17 cellular contexts compared by ENCODE assay signal in genomic region chr18:58272779-58273500, GRCh38.
A peak's percentile ranks its signal among the peaks of the same experiment; 100 is the strongest.
DNase-seq lines count a peak whose midpoint lies in the region; ATAC-seq, FAIRE-seq and TF ChIP-seq lines count a peak whose summit lies in the region.
"Had no signal": no experiment of that assay in that cellular context is flagged by ENCODE, and none has a peak within 500 bp of the region (broad histone marks: within the 10 kb centered on the region; RNA-seq: fewer than 3 reads in every experiment).

No MANE protein-coding gene starts in this region.

- H3K36me3 Mint-ChIP-seq in activated B cell treated with CpG ODN at 0.5 μM for 24 hours (ENCODE audit: low read depth), result no peaks in the 10 kb centered on the region

- no peak for TF ChIP-seq POLR2A in H54 (IDR thresholded peaks at IDR 0.05; ENCODE audit: low read depth, low read length)

- H3K27ac ChIP-seq in BLaER1 (no peak overlapping the region), keratinocyte (ENCODE audit: control insufficient read depth, insufficient read depth, low read length) (no peak overlapping the region), left lung (no peak overlapping the region)
- H3K27ac ChIP-seq: colonic mucosa, foreskin keratinocyte, right lobe of liver had no signal

- H3K4me3 ChIP-seq in BLaER1 (no peak overlapping the region), keratinocyte (ENCODE audit: control insufficient read depth in 2 of 3, extremely low read depth in 1 of 3, insufficient read depth in 2 of 3, low read depth in 1 of 3, low read length in 3 of 3) (no peak overlapping the region), left lung (no peak overlapping the region)
- H3K4me3 ChIP-seq: colonic mucosa, right lobe of liver had no signal

- H3K9ac ChIP-seq in BLaER1 (no peak overlapping the region), keratinocyte (ENCODE audit: control insufficient read depth, extremely low read depth, insufficient read depth, low read length) (no peak overlapping the region)

- POLR2A ChIA-PET in activated B cell treated with CpG ODN at 0.5 μM for 24 hours (lab: Charles Lee), result no interaction called here

- H3K4me1 ChIP-seq in BLaER1, result peaks cover 10% of the 10 kb centered on the region
- H3K4me1 ChIP-seq in keratinocyte (ENCODE audit: control insufficient read depth, extremely low read depth, insufficient read depth, low read length), result peaks cover 46% of the 10 kb centered on the region
- H3K4me1 ChIP-seq in left lung, result peaks cover 7 to 8% of the 10 kb centered on the region in 2 donors
- H3K4me1 ChIP-seq: colonic mucosa had no signal

- in situ Hi-C loops in ACHN (cut with HindIII; ENCODE audit: low pct_ligation_motif_present, low pct_unique_long_range_greater_than_20kb, low sequenced_read_pairs), result no loop called here

- H3K79me2 ChIP-seq in keratinocyte (ENCODE audit: control insufficient read depth, insufficient read depth, low read length), result peaks cover 82% of the 10 kb centered on the region

- H3K9me1 ChIP-seq in keratinocyte (ENCODE audit: control insufficient read depth, extremely low read depth, insufficient read depth, low read length), result no peaks in the 10 kb centered on the region

- H3K4me1 Mint-ChIP-seq in activated B cell treated with CpG ODN at 0.5 μM for 24 hours, result peaks cover 7% of the 10 kb centered on the region

- H4K20me1 ChIP-seq in BLaER1 (no peaks in the 10 kb centered on the region), keratinocyte (ENCODE audit: control insufficient read depth, extremely low read depth, insufficient read depth, low read length) (peaks cover 12% of the 10 kb centered on the region)

- DNase-seq in D721Med (ENCODE audit: insufficient read length, low spot score), result no peak
- DNase-seq in activated B cell treated with CpG ODN at 0.5 μM for 24 hours, result no peak
- DNase-seq in keratinocyte (ENCODE audit: low read depth, low spot score), result no peak
- DNase-seq in left lung, result no peak
- DNase-seq in SKM-1 (lab: John Stamatoyannopoulos, UW; ENCODE audit: unreplicated experiment), result no peak
- DNase-seq in H54 (ENCODE audit: insufficient read length, low spot score), result no peak
- DNase-seq in ACHN, result no peak
- DNase-seq: activated CD4-positive, alpha-beta T cell treated with anti-CD3 and anti-CD28 coated beads, Interleukin-2, amount 10 ng/mL, durations not matched to agents 24 days and 14 days; activated gamma-delta T cell; colonic mucosa; NCI-H1436 treated with DMSO at 0.1 percent for 48 hours; NCI-H82; PC-3; right lobe of liver; T1000 had no signal

- no peak overlapping the region for H3K4me3 Mint-ChIP-seq in activated B cell treated with CpG ODN at 0.5 μM for 24 hours
- H3K4me3 Mint-ChIP-seq: activated CD4-positive, alpha-beta T cell treated with anti-CD3 and anti-CD28 coated beads, Interleukin-2, amount 10 ng/mL, durations not matched to agents 24 days and 14 days had no signal

- TF ChIP-seq CTCF in D721Med (IDR thresholded peaks at IDR 0.05; ENCODE audit: insufficient read depth, missing control alignments), result no peak
- no peak for TF ChIP-seq CTCF in activated B cell treated with CpG ODN at 0.5 μM for 24 hours (IDR thresholded peaks at IDR 0.05)
- TF ChIP-seq CTCF in keratinocyte (optimal IDR thresholded peaks at IDR 0.05 in 1 of 3, IDR thresholded peaks at IDR 0.05 in 1 of 3, conservative IDR thresholded peaks at IDR 0.05 in 1 of 3; ENCODE audit: extremely low read depth in 1 of 3, insufficient read depth in 2 of 3, low read length in 3 of 3), result no peak
- TF ChIP-seq CTCF in left lung (IDR thresholded peaks at IDR 0.05), result no peak

- H2AFZ ChIP-seq in keratinocyte (ENCODE audit: control insufficient read depth, low read length), result no peak overlapping the region

- ATAC-seq in activated B cell treated with CpG ODN at 0.5 μM for 24 hours (ENCODE audit: low read depth) (no peak), left lung (no peak)
- ATAC-seq: foreskin keratinocyte, PC-3, right lobe of liver had no signal

- dilution Hi-C loops in keratinocyte (cut with MboI; ENCODE audit: extremely low pct_ligation_motif_present, low sequenced_read_pairs), result no loop called here

- peak; percentile 99 for FAIRE-seq in D721Med (lab: Jason Lieb, UNC)
- peak; percentile 9 for FAIRE-seq in keratinocyte (lab: Jason Lieb, UNC)
- FAIRE-seq in H54 (lab: Jason Lieb, UNC), result no peak

- no peaks in the 10 kb centered on the region for H3K9me3 Mint-ChIP-seq in activated B cell treated with CpG ODN at 0.5 μM for 24 hours
- H3K9me3 Mint-ChIP-seq: activated CD4-positive, alpha-beta T cell treated with anti-CD3 and anti-CD28 coated beads, Interleukin-2, amount 10 ng/mL, durations not matched to agents 24 days and 14 days had no signal

- H3K27ac Mint-ChIP-seq in activated B cell treated with CpG ODN at 0.5 μM for 24 hours, result peak overlapping the region; percentile 21
- H3K27ac Mint-ChIP-seq: activated CD4-positive, alpha-beta T cell treated with anti-CD3 and anti-CD28 coated beads, Interleukin-2, amount 10 ng/mL, durations not matched to agents 24 days and 14 days had no signal

- CTCF ChIA-PET in activated B cell treated with CpG ODN at 0.5 μM for 24 hours (lab: Charles Lee), result no interaction called here

- no peaks in the 10 kb centered on the region for H3K9me3 ChIP-seq in BLaER1
- H3K9me3 ChIP-seq in keratinocyte (ENCODE audit: control insufficient read depth, low read depth, low read length), result no peaks in the 10 kb centered on the region
- no peaks in the 10 kb centered on the region for H3K9me3 ChIP-seq in left lung
- H3K9me3 ChIP-seq: colonic mucosa, right lobe of liver had no signal

- no peaks in the 10 kb centered on the region for H3K27me3 Mint-ChIP-seq in activated B cell treated with CpG ODN at 0.5 μM for 24 hours
- H3K27me3 Mint-ChIP-seq: activated CD4-positive, alpha-beta T cell treated with anti-CD3 and anti-CD28 coated beads, Interleukin-2, amount 10 ng/mL, durations not matched to agents 24 days and 14 days had no signal

- peak overlapping the region; percentile 43 for H3K4me2 ChIP-seq in BLaER1
- H3K4me2 ChIP-seq in keratinocyte (ENCODE audit: control insufficient read depth, extremely low read depth, insufficient read depth, low read depth, low read length), result no peak overlapping the region

- H3K36me3 ChIP-seq in BLaER1, result no peaks in the 10 kb centered on the region
- H3K36me3 ChIP-seq in keratinocyte (ENCODE audit: control insufficient read depth in 2 of 2, extremely low read depth in 1 of 2, insufficient read depth in 2 of 2, low read length in 2 of 2), result peaks cover 3 to 7% of the 10 kb centered on the region in 2 experiments
- no peaks in the 10 kb centered on the region for H3K36me3 ChIP-seq in left lung
- H3K36me3 ChIP-seq: colonic mucosa, right lobe of liver had no signal

- H3K27me3 ChIP-seq in BLaER1 (no peaks in the 10 kb centered on the region), keratinocyte (ENCODE audit: control insufficient read depth, extremely low read depth, insufficient read depth, low read length) (no peaks in the 10 kb centered on the region), left lung (no peaks in the 10 kb centered on the region)
- H3K27me3 ChIP-seq: colonic mucosa, foreskin keratinocyte, right lobe of liver had no signal

- intact Hi-C loops in activated B cell treated with CpG ODN at 0.5 μM for 24 hours (cut with micrococcal nuclease), result no loop called here
- intact Hi-C loops in left lung (cut with DNase I), result no loop called here
